Comparison of ENCODE assay signal across 8 cellular contexts in the genomic region with DNA sequence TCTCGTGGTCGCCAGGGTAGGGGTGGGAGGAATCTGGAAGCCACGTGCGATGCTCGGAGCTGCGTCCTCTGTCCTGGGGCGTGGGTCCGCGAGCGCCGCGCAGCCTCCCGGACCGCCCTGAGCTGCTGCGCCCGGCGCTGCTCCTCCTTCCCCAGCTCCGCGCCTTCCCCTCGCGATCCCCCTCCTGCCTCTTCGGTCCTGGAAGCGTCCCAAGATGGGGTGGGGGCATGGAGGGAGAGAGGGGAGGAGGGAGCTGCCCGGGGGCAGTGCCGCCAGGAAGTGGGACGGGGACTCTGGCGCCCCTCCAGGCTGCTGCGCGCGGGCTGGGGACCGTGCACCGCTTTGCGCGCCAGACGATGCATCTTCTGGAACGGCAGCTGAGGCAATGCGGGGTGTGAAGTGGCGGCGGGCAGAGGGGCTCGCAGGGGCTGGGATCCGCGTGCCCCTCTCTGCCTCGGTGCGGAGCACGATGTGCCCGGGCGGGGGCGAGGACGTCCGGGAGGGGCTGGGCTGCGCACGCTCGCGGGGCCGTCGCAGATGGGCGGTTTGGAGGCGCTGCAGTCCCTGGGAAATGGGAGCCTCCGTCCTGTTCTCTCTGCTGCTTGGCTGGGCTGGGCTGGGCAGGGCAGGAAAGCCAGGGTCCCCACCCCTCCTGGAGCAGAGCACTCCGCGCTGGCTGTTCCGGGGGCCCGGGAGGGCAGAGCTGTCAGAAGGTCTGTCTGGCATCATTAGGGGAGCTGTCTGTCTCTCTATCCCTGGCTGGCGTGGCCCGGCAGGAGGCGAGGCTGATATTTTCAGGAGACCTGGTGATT.
A peak's percentile ranks its signal among the peaks of the same experiment; 100 is the strongest.
DNase-seq lines count a peak whose midpoint lies in the region; ATAC-seq and TF ChIP-seq lines count a peak whose summit lies in the region.

No MANE protein-coding gene starts in this region.

- H3K4me1 Mint-ChIP-seq in brain, result peaks cover 17% of the 10 kb centered on the region
- H3K4me1 Mint-ChIP-seq in nephron, result peaks cover 14% of the 10 kb centered on the region

- H3K9me3 Mint-ChIP-seq in brain (peaks cover 0 to 19% (median 10%) of the 10 kb centered on the region in 5 experiments), nephron (peaks cover 3% of the 10 kb centered on the region)

- TF ChIP-seq CTCF in brain (conservative IDR thresholded peaks at IDR 0.05) (peak in 1 of 2 experiments; percentile 59), nephron (IDR thresholded peaks at IDR 0.05; ENCODE audit: unreplicated experiment in 3 of 3) (peak; percentile 19 to 41 (median 23))

- no peaks in the 10 kb centered on the region for H3K36me3 Mint-ChIP-seq in brain
- H3K36me3 Mint-ChIP-seq in nephron (ENCODE audit: low read depth), result no peaks in the 10 kb centered on the region

- H3K4me3 Mint-ChIP-seq in brain (peak overlapping the region in 4 of 5 experiments; percentile 49 to 80 (median 54)), nephron (peak overlapping the region; percentile 17 to 61 (median 47))

- no peak overlapping the region for H3K27ac Mint-ChIP-seq in brain
- H3K27ac Mint-ChIP-seq in nephron, result no peak overlapping the region

- DNase-seq in ELF-1 (ENCODE audit: low read depth, low spot score) (peak; percentile 55), NCI-H446 (lab: John Stamatoyannopoulos, UW) (peak; percentile 91 to 94), NAMALWA (ENCODE audit: low spot score) (no peak), NCI-H2029 treated with DMSO at 0.1 percent for 48 hours (lab: John Stamatoyannopoulos, UW) (no peak)
- no peak for DNase-seq in central memory CD4-positive, alpha-beta T cell

- H3K27me3 Mint-ChIP-seq in brain (peaks cover 14% of the 10 kb centered on the region), nephron (ENCODE audit: low read depth) (peaks cover 23% of the 10 kb centered on the region)

- ATAC-seq in GM21825 (IDR thresholded peaks at IDR 0.05; ENCODE audit: unreplicated experiment), result no peak

Comparison
In these comparisons a context has a peak if more than half of its experiments do, and no peak if none do; other contexts are left out.
1. DNase-seq: peak in ELF-1 (single experiment) and NCI-H446 (2 of 2); none in NAMALWA (single experiment), central memory CD4-positive, alpha-beta T cell (single experiment) and NCI-H2029 treated with DMSO at 0.1 percent for 48 hours (single experiment).